In genomic region chrX:13620202-13620601, GRCh38 we compare ENCODE assay signal across 14 cellular contexts. TPM values are rescaled to one million over a fixed set of nuclear protein-coding genes. Genes with fewer than 3 reads are reported as not detected.
"Had no signal": no experiment of that assay in that cellular context is flagged by ENCODE, and none has a peak within 500 bp of the region (broad histone marks: within the 10 kb centered on the region; RNA-seq: fewer than 3 reads in every experiment).

No MANE protein-coding gene starts in this region.

- H3K27ac Mint-ChIP-seq: activated CD8-positive, alpha-beta T cell treated with anti-CD3 and anti-CD28 coated beads, Interleukin-2, amount 10 ng/mL, durations not matched to agents 7 days and 5 days; nephron progenitor cell had no signal

- H3K4me3 ChIP-seq: esophagus muscularis mucosa, sigmoid colon, stomach, thoracic aorta had no signal

- H3K27ac ChIP-seq: esophagus muscularis mucosa, sigmoid colon, stomach, thoracic aorta, WERI-Rb-1 had no signal

- H3K36me3 ChIP-seq: esophagus muscularis mucosa, sigmoid colon, stomach, thoracic aorta, WERI-Rb-1 had no signal

- H3K4me1 Mint-ChIP-seq: nephron progenitor cell had no signal

- ATAC-seq: activated CD8-positive, alpha-beta T cell treated with anti-CD3 and anti-CD28 coated beads, Interleukin-2, amount 10 ng/mL, durations not matched to agents 7 days and 5 days; left ventricle myocardium superior had no signal

- H3K27me3 ChIP-seq: esophagus muscularis mucosa, sigmoid colon had no signal

- DNase-seq: activated CD4-positive, alpha-beta T cell treated with anti-CD3 and anti-CD28 coated beads for 4 hours; activated CD8-positive, alpha-beta memory T cell treated with anti-CD3 and anti-CD28 coated beads, Interleukin-2, amount 50 U/mL, for 48 hours; activated CD8-positive, alpha-beta T cell treated with anti-CD3 and anti-CD28 coated beads, Interleukin-2, amount 10 ng/mL, durations not matched to agents 7 days and 5 days; activated naive CD4-positive, alpha-beta T cell; glutamatergic neuron; left ventricle myocardium superior; nephron progenitor cell; sigmoid colon; stimulated activated CD8-positive, alpha-beta memory T cell treated with anti-CD3 and anti-CD28 coated beads, Interleukin-4, amount 100 ng/mL, for 48 hours; stomach; WERI-Rb-1 had no signal

- H3K9me3 ChIP-seq: sigmoid colon, thoracic aorta had no signal

- H3K4me3 Mint-ChIP-seq: activated CD8-positive, alpha-beta T cell treated with anti-CD3 and anti-CD28 coated beads, Interleukin-2, amount 10 ng/mL, durations not matched to agents 7 days and 5 days; nephron progenitor cell had no signal

- H3K4me1 ChIP-seq: esophagus muscularis mucosa, sigmoid colon, stomach had no signal

RNA-seq across cellular contexts. Expression of gene EGFL6, which starts 50.8 kb away (rescaled TPM):
- total RNA-seq: left ventricle myocardium superior, pulmonary artery endothelial cell, sigmoid colon, thoracic aorta had no signal
